ENCODE assay signal across 1 cellular context in the genomic region with DNA sequence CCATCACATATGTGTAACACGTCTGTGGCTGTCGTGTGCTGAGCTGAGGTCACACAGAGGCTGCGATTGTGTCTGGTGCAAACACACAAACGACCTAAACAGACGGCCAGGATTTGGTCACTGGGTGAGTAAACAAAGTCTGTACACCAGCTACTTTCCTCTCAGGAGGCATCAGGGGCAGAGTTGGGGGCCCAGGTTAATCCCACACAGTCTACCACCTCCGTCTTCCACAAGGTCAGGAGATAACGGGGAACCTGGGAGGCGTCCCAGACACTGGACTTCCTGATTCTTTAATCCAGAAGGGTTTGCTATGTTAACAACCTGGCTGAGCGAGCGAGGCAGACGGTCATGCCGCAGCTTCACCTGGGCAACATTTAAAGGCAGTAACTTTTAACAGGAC.
TF ChIP-seq lines count a peak whose summit lies in the region.

No MANE protein-coding gene starts in this region.

TF ChIP-seq in HepG2, 621 proteins besides CTCF, POLR2A, EP300 and RAD21 (continues in another document):
- TF ChIP-seq FOSL2 (CRISPR knock-in tag; IDR thresholded peaks at IDR 0.05), result 0 out of 2 replicates have a peak, but pooled peaks have one; percentile 30
- 0 out of 2 replicates have a peak, but pooled peaks have one; percentile 17 for TF ChIP-seq NCOA2 (CRISPR knock-in tag; IDR thresholded peaks at IDR 0.05)
- TF ChIP-seq HDAC2 (CRISPR knock-in tag; IDR thresholded peaks at IDR 0.05), result peak; percentile 60; the same call in 1 of the 2 replicates
- no peak for TF ChIP-seq FOXA1 (IDR thresholded peaks at IDR 0.05)
- TF ChIP-seq FOXA1 (CRISPR knock-in tag; IDR thresholded peaks at IDR 0.05), result peak; percentile 81
- TF ChIP-seq FOXC1 (CRISPR knock-in tag; IDR thresholded peaks at IDR 0.05; ENCODE audit: borderline replicate concordance), result no peak
- no peak for TF ChIP-seq REL (CRISPR knock-in tag; conservative IDR thresholded peaks at IDR 0.05)
- TF ChIP-seq, protein P1, sequence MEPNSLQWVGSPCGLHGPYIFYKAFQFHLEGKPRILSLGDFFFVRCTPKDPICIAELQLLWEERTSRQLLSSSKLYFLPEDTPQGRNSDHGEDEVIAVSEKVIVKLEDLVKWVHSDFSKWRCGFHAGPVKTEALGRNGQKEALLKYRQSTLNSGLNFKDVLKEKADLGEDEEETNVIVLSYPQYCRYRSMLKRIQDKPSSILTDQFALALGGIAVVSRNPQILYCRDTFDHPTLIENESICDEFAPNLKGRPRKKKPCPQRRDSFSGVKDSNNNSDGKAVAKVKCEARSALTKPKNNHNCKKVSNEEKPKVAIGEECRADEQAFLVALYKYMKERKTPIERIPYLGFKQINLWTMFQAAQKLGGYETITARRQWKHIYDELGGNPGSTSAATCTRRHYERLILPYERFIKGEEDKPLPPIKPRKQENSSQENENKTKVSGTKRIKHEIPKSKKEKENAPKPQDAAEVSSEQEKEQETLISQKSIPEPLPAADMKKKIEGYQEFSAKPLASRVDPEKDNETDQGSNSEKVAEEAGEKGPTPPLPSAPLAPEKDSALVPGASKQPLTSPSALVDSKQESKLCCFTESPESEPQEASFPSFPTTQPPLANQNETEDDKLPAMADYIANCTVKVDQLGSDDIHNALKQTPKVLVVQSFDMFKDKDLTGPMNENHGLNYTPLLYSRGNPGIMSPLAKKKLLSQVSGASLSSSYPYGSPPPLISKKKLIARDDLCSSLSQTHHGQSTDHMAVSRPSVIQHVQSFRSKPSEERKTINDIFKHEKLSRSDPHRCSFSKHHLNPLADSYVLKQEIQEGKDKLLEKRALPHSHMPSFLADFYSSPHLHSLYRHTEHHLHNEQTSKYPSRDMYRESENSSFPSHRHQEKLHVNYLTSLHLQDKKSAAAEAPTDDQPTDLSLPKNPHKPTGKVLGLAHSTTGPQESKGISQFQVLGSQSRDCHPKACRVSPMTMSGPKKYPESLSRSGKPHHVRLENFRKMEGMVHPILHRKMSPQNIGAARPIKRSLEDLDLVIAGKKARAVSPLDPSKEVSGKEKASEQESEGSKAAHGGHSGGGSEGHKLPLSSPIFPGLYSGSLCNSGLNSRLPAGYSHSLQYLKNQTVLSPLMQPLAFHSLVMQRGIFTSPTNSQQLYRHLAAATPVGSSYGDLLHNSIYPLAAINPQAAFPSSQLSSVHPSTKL (CRISPR knock-in tag; IDR thresholded peaks at IDR 0.05), result peak; percentile 52; the same call in 1 of the 2 replicates
- TF ChIP-seq, protein P2, sequence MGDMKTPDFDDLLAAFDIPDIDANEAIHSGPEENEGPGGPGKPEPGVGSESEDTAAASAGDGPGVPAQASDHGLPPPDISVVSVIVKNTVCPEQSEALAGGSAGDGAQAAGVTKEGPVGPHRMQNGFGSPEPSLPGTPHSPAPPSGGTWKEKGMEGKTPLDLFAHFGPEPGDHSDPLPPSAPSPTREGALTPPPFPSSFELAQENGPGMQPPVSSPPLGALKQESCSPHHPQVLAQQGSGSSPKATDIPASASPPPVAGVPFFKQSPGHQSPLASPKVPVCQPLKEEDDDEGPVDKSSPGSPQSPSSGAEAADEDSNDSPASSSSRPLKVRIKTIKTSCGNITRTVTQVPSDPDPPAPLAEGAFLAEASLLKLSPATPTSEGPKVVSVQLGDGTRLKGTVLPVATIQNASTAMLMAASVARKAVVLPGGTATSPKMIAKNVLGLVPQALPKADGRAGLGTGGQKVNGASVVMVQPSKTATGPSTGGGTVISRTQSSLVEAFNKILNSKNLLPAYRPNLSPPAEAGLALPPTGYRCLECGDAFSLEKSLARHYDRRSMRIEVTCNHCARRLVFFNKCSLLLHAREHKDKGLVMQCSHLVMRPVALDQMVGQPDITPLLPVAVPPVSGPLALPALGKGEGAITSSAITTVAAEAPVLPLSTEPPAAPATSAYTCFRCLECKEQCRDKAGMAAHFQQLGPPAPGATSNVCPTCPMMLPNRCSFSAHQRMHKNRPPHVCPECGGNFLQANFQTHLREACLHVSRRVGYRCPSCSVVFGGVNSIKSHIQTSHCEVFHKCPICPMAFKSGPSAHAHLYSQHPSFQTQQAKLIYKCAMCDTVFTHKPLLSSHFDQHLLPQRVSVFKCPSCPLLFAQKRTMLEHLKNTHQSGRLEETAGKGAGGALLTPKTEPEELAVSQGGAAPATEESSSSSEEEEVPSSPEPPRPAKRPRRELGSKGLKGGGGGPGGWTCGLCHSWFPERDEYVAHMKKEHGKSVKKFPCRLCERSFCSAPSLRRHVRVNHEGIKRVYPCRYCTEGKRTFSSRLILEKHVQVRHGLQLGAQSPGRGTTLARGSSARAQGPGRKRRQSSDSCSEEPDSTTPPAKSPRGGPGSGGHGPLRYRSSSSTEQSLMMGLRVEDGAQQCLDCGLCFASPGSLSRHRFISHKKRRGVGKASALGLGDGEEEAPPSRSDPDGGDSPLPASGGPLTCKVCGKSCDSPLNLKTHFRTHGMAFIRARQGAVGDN (CRISPR knock-in tag; IDR thresholded peaks at IDR 0.05), result peak; percentile 27; the same call in 1 of the 2 replicates
- no peak for TF ChIP-seq ISX (CRISPR knock-in tag; conservative IDR thresholded peaks at IDR 0.05)
- peak; percentile 28 for TF ChIP-seq MED8 (CRISPR knock-in tag; IDR thresholded peaks at IDR 0.05; ENCODE audit: insufficient replicate concordance)
- TF ChIP-seq, protein P3, sequence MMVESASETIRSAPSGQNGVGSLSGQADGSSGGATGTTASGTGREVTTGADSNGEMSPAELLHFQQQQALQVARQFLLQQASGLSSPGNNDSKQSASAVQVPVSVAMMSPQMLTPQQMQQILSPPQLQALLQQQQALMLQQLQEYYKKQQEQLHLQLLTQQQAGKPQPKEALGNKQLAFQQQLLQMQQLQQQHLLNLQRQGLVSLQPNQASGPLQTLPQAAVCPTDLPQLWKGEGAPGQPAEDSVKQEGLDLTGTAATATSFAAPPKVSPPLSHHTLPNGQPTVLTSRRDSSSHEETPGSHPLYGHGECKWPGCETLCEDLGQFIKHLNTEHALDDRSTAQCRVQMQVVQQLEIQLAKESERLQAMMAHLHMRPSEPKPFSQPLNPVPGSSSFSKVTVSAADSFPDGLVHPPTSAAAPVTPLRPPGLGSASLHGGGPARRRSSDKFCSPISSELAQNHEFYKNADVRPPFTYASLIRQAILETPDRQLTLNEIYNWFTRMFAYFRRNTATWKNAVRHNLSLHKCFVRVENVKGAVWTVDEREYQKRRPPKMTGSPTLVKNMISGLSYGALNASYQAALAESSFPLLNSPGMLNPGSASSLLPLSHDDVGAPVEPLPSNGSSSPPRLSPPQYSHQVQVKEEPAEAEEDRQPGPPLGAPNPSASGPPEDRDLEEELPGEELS (CRISPR knock-in tag; IDR thresholded peaks at IDR 0.05), result peak; percentile 81
- no peak for TF ChIP-seq CBX5 (CRISPR knock-in tag; IDR thresholded peaks at IDR 0.05; ENCODE audit: borderline replicate concordance)
- peak; percentile 37; the same call in 1 of the 2 replicates for TF ChIP-seq ETV5 (CRISPR knock-in tag; IDR thresholded peaks at IDR 0.05; ENCODE audit: borderline replicate concordance)
- no peak for TF ChIP-seq ZNF10 (CRISPR knock-in tag; IDR thresholded peaks at IDR 0.05; ENCODE audit: borderline replicate concordance, low read depth)
- peak; percentile 50 for TF ChIP-seq BCL6 (CRISPR knock-in tag; IDR thresholded peaks at IDR 0.05)
- TF ChIP-seq, protein P4, sequence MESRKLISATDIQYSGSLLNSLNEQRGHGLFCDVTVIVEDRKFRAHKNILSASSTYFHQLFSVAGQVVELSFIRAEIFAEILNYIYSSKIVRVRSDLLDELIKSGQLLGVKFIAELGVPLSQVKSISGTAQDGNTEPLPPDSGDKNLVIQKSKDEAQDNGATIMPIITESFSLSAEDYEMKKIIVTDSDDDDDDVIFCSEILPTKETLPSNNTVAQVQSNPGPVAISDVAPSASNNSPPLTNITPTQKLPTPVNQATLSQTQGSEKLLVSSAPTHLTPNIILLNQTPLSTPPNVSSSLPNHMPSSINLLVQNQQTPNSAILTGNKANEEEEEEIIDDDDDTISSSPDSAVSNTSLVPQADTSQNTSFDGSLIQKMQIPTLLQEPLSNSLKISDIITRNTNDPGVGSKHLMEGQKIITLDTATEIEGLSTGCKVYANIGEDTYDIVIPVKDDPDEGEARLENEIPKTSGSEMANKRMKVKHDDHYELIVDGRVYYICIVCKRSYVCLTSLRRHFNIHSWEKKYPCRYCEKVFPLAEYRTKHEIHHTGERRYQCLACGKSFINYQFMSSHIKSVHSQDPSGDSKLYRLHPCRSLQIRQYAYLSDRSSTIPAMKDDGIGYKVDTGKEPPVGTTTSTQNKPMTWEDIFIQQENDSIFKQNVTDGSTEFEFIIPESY (CRISPR knock-in tag; IDR thresholded peaks at IDR 0.05), result no peak
- peak; percentile 43; the same call in 1 of the 2 replicates for TF ChIP-seq RXRA (CRISPR knock-in tag; IDR thresholded peaks at IDR 0.05)
- TF ChIP-seq SOX5 (CRISPR knock-in tag; IDR thresholded peaks at IDR 0.05; ENCODE audit: borderline replicate concordance), result peak; percentile 68; the same call in 1 of the 2 replicates
- TF ChIP-seq ELF3 (CRISPR knock-in tag; IDR thresholded peaks at IDR 0.05), result peak; percentile 30; the same call in 1 of the 2 replicates
- no peak for TF ChIP-seq SOX13 (IDR thresholded peaks at IDR 0.05)
- TF ChIP-seq SOX13 (CRISPR knock-in tag; conservative IDR thresholded peaks at IDR 0.05 in 1 of 2, IDR thresholded peaks at IDR 0.05 in 1 of 2), result peak in 1 of 2 experiments; percentile 62; a peak in 2 of 4 replicates
- no peak for TF ChIP-seq FOXP1 (IDR thresholded peaks at IDR 0.05)
- peak; percentile 66 for TF ChIP-seq FOXP1 (CRISPR knock-in tag; IDR thresholded peaks at IDR 0.05)
- TF ChIP-seq HIVEP1 (CRISPR knock-in tag; IDR thresholded peaks at IDR 0.05), result peak; percentile 53; the same call in 1 of the 2 replicates
- no peak for TF ChIP-seq HMG20A (CRISPR knock-in tag; IDR thresholded peaks at IDR 0.05; ENCODE audit: borderline replicate concordance)
- TF ChIP-seq ISL2 (CRISPR knock-in tag; IDR thresholded peaks at IDR 0.05), result peak; percentile 37; the same call in 1 of the 2 replicates
- peak; percentile 88 for TF ChIP-seq RARA (CRISPR knock-in tag; IDR thresholded peaks at IDR 0.05)
- TF ChIP-seq ZNF317 (CRISPR knock-in tag; IDR thresholded peaks at IDR 0.05), result 0 out of 2 replicates have a peak, but pooled peaks have one; percentile 20
- TF ChIP-seq MIER3 (CRISPR knock-in tag; IDR thresholded peaks at IDR 0.05; ENCODE audit: borderline replicate concordance), result 0 out of 2 replicates have a peak, but pooled peaks have one; percentile 23
- TF ChIP-seq MED1 (CRISPR knock-in tag; IDR thresholded peaks at IDR 0.05), result peak; percentile 67
- TF ChIP-seq, protein P5, sequence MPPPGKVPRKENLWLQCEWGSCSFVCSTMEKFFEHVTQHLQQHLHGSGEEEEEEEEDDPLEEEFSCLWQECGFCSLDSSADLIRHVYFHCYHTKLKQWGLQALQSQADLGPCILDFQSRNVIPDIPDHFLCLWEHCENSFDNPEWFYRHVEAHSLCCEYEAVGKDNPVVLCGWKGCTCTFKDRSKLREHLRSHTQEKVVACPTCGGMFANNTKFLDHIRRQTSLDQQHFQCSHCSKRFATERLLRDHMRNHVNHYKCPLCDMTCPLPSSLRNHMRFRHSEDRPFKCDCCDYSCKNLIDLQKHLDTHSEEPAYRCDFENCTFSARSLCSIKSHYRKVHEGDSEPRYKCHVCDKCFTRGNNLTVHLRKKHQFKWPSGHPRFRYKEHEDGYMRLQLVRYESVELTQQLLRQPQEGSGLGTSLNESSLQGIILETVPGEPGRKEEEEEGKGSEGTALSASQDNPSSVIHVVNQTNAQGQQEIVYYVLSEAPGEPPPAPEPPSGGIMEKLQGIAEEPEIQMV (CRISPR knock-in tag; IDR thresholded peaks at IDR 0.05; ENCODE audit: low read depth), result no peak
- TF ChIP-seq GATAD2A (CRISPR knock-in tag; IDR thresholded peaks at IDR 0.05), result peak; percentile 65
- TF ChIP-seq POLR2AphosphoS2 (IDR thresholded peaks at IDR 0.05; ENCODE audit: low read depth, low read length), result no peak
- TF ChIP-seq, protein P6, sequence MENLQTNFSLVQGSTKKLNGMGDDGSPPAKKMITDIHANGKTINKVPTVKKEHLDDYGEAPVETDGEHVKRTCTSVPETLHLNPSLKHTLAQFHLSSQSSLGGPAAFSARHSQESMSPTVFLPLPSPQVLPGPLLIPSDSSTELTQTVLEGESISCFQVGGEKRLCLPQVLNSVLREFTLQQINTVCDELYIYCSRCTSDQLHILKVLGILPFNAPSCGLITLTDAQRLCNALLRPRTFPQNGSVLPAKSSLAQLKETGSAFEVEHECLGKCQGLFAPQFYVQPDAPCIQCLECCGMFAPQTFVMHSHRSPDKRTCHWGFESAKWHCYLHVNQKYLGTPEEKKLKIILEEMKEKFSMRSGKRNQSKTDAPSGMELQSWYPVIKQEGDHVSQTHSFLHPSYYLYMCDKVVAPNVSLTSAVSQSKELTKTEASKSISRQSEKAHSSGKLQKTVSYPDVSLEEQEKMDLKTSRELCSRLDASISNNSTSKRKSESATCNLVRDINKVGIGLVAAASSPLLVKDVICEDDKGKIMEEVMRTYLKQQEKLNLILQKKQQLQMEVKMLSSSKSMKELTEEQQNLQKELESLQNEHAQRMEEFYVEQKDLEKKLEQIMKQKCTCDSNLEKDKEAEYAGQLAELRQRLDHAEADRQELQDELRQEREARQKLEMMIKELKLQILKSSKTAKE (CRISPR knock-in tag; IDR thresholded peaks at IDR 0.05; ENCODE audit: borderline replicate concordance), result peak; percentile 89
- no peak for TF ChIP-seq PCBP2 (optimal IDR thresholded peaks at IDR 0.05; ENCODE audit: low read depth, low read length, poor library complexity, severe bottlenecking)
- TF ChIP-seq, protein P7, sequence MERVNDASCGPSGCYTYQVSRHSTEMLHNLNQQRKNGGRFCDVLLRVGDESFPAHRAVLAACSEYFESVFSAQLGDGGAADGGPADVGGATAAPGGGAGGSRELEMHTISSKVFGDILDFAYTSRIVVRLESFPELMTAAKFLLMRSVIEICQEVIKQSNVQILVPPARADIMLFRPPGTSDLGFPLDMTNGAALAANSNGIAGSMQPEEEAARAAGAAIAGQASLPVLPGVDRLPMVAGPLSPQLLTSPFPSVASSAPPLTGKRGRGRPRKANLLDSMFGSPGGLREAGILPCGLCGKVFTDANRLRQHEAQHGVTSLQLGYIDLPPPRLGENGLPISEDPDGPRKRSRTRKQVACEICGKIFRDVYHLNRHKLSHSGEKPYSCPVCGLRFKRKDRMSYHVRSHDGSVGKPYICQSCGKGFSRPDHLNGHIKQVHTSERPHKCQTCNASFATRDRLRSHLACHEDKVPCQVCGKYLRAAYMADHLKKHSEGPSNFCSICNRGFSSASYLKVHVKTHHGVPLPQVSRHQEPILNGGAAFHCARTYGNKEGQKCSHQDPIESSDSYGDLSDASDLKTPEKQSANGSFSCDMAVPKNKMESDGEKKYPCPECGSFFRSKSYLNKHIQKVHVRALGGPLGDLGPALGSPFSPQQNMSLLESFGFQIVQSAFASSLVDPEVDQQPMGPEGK (CRISPR knock-in tag; IDR thresholded peaks at IDR 0.05), result peak; percentile 76
- no peak for TF ChIP-seq SAP130 (CRISPR knock-in tag; IDR thresholded peaks at IDR 0.05; ENCODE audit: low read depth)
- TF ChIP-seq, protein P8, sequence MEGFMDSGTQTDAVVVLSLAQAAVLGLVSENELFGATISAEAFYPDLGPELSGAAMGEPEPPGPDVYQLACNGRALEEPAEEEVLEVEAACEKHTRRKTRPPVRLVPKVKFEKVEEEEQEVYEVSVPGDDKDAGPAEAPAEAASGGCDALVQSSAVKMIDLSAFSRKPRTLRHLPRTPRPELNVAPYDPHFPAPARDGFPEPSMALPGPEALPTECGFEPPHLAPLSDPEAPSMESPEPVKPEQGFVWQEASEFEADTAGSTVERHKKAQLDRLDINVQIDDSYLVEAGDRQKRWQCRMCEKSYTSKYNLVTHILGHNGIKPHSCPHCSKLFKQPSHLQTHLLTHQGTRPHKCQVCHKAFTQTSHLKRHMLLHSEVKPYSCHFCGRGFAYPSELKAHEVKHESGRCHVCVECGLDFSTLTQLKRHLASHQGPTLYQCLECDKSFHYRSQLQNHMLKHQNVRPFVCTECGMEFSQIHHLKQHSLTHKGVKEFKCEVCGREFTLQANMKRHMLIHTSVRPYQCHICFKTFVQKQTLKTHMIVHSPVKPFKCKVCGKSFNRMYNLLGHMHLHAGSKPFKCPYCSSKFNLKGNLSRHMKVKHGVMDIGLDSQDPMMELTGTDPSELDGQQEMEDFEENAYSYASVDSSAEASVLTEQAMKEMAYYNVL (CRISPR knock-in tag; IDR thresholded peaks at IDR 0.05; ENCODE audit: borderline replicate concordance), result 0 out of 2 replicates have a peak, but pooled peaks have one; percentile 38
